ENCODE assay signal across 8 cellular contexts in genomic region chr22:23520875-23521441, GRCh38. TPM values are rescaled to one million over a fixed set of nuclear protein-coding genes. Genes with fewer than 3 reads are reported as not detected.
DNase-seq lines count a peak whose midpoint lies in the region; ATAC-seq and TF ChIP-seq lines count a peak whose summit lies in the region.

No MANE protein-coding gene starts in this region.

- peaks cover 17% of the 10 kb centered on the region for H3K27me3 Mint-ChIP-seq in activated naive CD4-positive, alpha-beta T cell treated with anti-CD3 and anti-CD28 coated beads, Interleukin-2, amount 50 U/mL, for 24 hours
- H3K27me3 Mint-ChIP-seq in activated naive CD8-positive, alpha-beta T cell treated with anti-CD3 and anti-CD28 coated beads, Interleukin-2, amount 10 ng/mL, durations not matched to agents 7 days and 5 days: peaks cover 32% of the 10 kb centered on the region

- H3K27ac ChIP-seq in right atrium auricular region: peak overlapping the region; percentile 91 to 92
- peak overlapping the region; percentile 89 to 98 (median 94) for H3K27ac ChIP-seq in sigmoid colon

- H3K27me3 ChIP-seq in right atrium auricular region (no peaks in the 10 kb centered on the region), sigmoid colon (no peaks in the 10 kb centered on the region)

- TF ChIP-seq CTCF in right atrium auricular region (IDR thresholded peaks at IDR 0.05) (no peak), sigmoid colon (IDR thresholded peaks at IDR 0.05) (no peak)

- H3K4me1 ChIP-seq in right atrium auricular region (peaks cover 0 to 30% of the 10 kb centered on the region in 2 donors), sigmoid colon (peaks cover 0 to 38% (median 30%) of the 10 kb centered on the region in 4 donors)

- POLR2A ChIA-PET in activated naive CD8-positive, alpha-beta T cell treated with anti-CD3 and anti-CD28 coated beads, Interleukin-2, amount 10 ng/mL, durations not matched to agents 7 days and 5 days (lab: Charles Lee): no interaction called here

- intact Hi-C loops in sigmoid colon (cut with DNase I): loop anchor here (10.0 kb wide), 2 partner anchors 236 to 346 kb away; no protein-coding TSS in a partner anchor

- H3K36me3 Mint-ChIP-seq in activated naive CD4-positive, alpha-beta T cell treated with anti-CD3 and anti-CD28 coated beads, Interleukin-2, amount 50 U/mL, for 24 hours: no peaks in the 10 kb centered on the region
- H3K36me3 Mint-ChIP-seq in activated naive CD4-positive, alpha-beta T cell treated with anti-CD3 and anti-CD28 coated beads, Interleukin-2, amount 50 U/mL, for 72 hours: no peaks in the 10 kb centered on the region
- no peaks in the 10 kb centered on the region for H3K36me3 Mint-ChIP-seq in activated naive CD8-positive, alpha-beta T cell treated with anti-CD3 and anti-CD28 coated beads, Interleukin-2, amount 10 ng/mL, durations not matched to agents 7 days and 5 days

- ATAC-seq in activated naive CD4-positive, alpha-beta T cell treated with anti-CD3 and anti-CD28 coated beads, Interleukin-2, amount 50 U/mL, for 72 hours: no peak
- no peak for ATAC-seq in activated naive CD8-positive, alpha-beta T cell treated with anti-CD3 and anti-CD28 coated beads, Interleukin-2, amount 10 ng/mL, durations not matched to agents 7 days and 5 days (ENCODE audit: low read depth)
- no peak for ATAC-seq in activated CD4-positive, CD25-positive, alpha-beta regulatory T cell treated with anti-CD3 and anti-CD28 coated beads, Interleukin-2, amount 50 U/mL, for 24 hours

- H3K9me3 Mint-ChIP-seq in activated naive CD4-positive, alpha-beta T cell treated with anti-CD3 and anti-CD28 coated beads, Interleukin-2, amount 50 U/mL, for 24 hours: no peaks in the 10 kb centered on the region
- no peaks in the 10 kb centered on the region for H3K9me3 Mint-ChIP-seq in activated naive CD4-positive, alpha-beta T cell treated with anti-CD3 and anti-CD28 coated beads, Interleukin-2, amount 50 U/mL, for 72 hours
- no peaks in the 10 kb centered on the region for H3K9me3 Mint-ChIP-seq in activated naive CD8-positive, alpha-beta T cell treated with anti-CD3 and anti-CD28 coated beads, Interleukin-2, amount 10 ng/mL, durations not matched to agents 7 days and 5 days

- no peaks in the 10 kb centered on the region for H3K9me3 ChIP-seq in right atrium auricular region
- H3K9me3 ChIP-seq in sigmoid colon: no peaks in the 10 kb centered on the region

- no peak for TF ChIP-seq EP300 in sigmoid colon (IDR thresholded peaks at IDR 0.05)

- H3K27ac Mint-ChIP-seq in activated naive CD4-positive, alpha-beta T cell treated with anti-CD3 and anti-CD28 coated beads, Interleukin-2, amount 50 U/mL, for 24 hours: no peak overlapping the region
- H3K27ac Mint-ChIP-seq in activated naive CD4-positive, alpha-beta T cell treated with anti-CD3 and anti-CD28 coated beads, Interleukin-2, amount 50 U/mL, for 72 hours: peak overlapping the region in 1 of 2 donors; percentile 74
- H3K27ac Mint-ChIP-seq in activated naive CD8-positive, alpha-beta T cell treated with anti-CD3 and anti-CD28 coated beads, Interleukin-2, amount 10 ng/mL, durations not matched to agents 7 days and 5 days: no peak overlapping the region

- peak overlapping the region; percentile 39 to 55 for H3K4me3 ChIP-seq in right atrium auricular region
- H3K4me3 ChIP-seq in sigmoid colon: peak overlapping the region; percentile 28 to 57 (median 45)

- peak overlapping the region; percentile 78 for H3K4me3 Mint-ChIP-seq in activated naive CD4-positive, alpha-beta T cell treated with anti-CD3 and anti-CD28 coated beads, Interleukin-2, amount 50 U/mL, for 24 hours
- H3K4me3 Mint-ChIP-seq in activated naive CD8-positive, alpha-beta T cell treated with anti-CD3 and anti-CD28 coated beads, Interleukin-2, amount 10 ng/mL, durations not matched to agents 7 days and 5 days: peak overlapping the region; percentile 30

- no peak for TF ChIP-seq POLR2A in sigmoid colon (IDR thresholded peaks at IDR 0.05)

- H3K36me3 ChIP-seq in right atrium auricular region (no peaks in the 10 kb centered on the region), sigmoid colon (no peaks in the 10 kb centered on the region)

- DNase-seq in activated naive CD4-positive, alpha-beta T cell treated with anti-CD3 and anti-CD28 coated beads, Interleukin-2, amount 50 U/mL, for 72 hours (ENCODE audit: low spot score in 2 of 2): no peak
- no peak for DNase-seq in activated naive CD8-positive, alpha-beta T cell treated with anti-CD3 and anti-CD28 coated beads, Interleukin-2, amount 10 ng/mL, durations not matched to agents 7 days and 5 days
- DNase-seq in right atrium auricular region (ENCODE audit: low spot score) (no peak), sigmoid colon (peak; percentile 78), EL (no peak)
- no peak for DNase-seq in activated CD8-positive, alpha-beta memory T cell treated with anti-CD3 and anti-CD28 coated beads for 24 hours

- WGBS in sigmoid colon, 2 donors: 12 to 45% methylated on average over 28 of the region's 28 CpGs

- H3K4me1 Mint-ChIP-seq in activated naive CD4-positive, alpha-beta T cell treated with anti-CD3 and anti-CD28 coated beads, Interleukin-2, amount 50 U/mL, for 24 hours: peaks cover 4% of the 10 kb centered on the region
- peaks cover 2% of the 10 kb centered on the region for H3K4me1 Mint-ChIP-seq in activated naive CD8-positive, alpha-beta T cell treated with anti-CD3 and anti-CD28 coated beads, Interleukin-2, amount 10 ng/mL, durations not matched to agents 7 days and 5 days

RNA-seq across cellular contexts. Expression of gene IGLL1, which starts 59.1 kb away (rescaled TPM):
- not detected for total RNA-seq in activated naive CD4-positive, alpha-beta T cell treated with anti-CD3 and anti-CD28 coated beads, Interleukin-2, amount 50 U/mL, for 72 hours
- not detected for total RNA-seq in activated naive CD8-positive, alpha-beta T cell treated with anti-CD3 and anti-CD28 coated beads, Interleukin-2, amount 10 ng/mL, durations not matched to agents 7 days and 5 days
- total RNA-seq in right atrium auricular region: not detected
- total RNA-seq in sigmoid colon: not detected
- polyA plus RNA-seq in sigmoid colon: not detected
